In the genomic region with DNA sequence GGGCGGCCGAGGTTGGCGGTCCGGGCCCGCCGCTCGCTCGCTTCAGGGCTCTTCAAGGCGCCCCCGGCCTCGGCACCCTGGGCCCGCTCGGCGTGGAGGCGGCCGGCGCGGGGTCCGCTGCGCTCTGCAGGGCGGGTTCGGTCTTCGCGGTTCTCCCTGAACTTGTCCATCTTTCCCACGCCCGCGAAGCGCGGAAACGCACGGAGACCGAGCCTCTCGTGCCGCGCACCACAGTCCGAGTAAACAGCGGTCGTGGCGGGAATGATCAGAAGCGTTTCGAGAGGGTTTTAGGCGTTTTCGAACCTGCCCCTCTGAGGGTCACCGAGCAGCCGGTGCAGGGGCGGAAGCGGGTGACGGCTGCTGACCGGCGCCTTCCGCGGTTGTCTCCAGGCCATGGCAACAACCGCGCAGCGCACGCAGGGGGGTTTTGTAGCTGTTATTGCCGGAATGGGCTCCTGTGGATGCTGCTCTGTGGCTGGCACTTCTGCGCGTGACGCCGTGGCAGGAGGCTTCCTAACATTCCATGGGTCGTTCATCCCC, we compare ENCODE assay signal across 8 cellular contexts. TPM values are rescaled to one million over a fixed set of nuclear protein-coding genes. Genes with fewer than 3 reads are reported as not detected.
DNase-seq lines count a peak whose midpoint lies in the region; ATAC-seq and TF ChIP-seq lines count a peak whose summit lies in the region.

No MANE protein-coding gene starts in this region.

- H3K27me3 ChIP-seq in right lobe of liver (no peaks in the 10 kb centered on the region), tibial artery (no peaks in the 10 kb centered on the region)

- TF ChIP-seq POLR2A in right lobe of liver (IDR thresholded peaks at IDR 0.05), result no peak

- peak overlapping the region; percentile 70 for H3K27ac Mint-ChIP-seq in chondrocyte (ENCODE audit: unreplicated experiment)

- H3K4me1 Mint-ChIP-seq in chondrocyte (ENCODE audit: low read depth), result peaks cover 18% of the 10 kb centered on the region

- H3K4me3 ChIP-seq in right lobe of liver, result peak overlapping the region; percentile 83 to 90 (median 85)
- peak overlapping the region; percentile 83 to 88 for H3K4me3 ChIP-seq in tibial artery

- intact Hi-C loops in right lobe of liver (cut with DNase I) (no loop called here), tibial artery (cut with DNase I; ENCODE audit: low total_unique reads) (loop anchor here (10.0 kb wide), 1 partner anchor 96 kb away; no protein-coding TSS in a partner anchor)

- no peaks in the 10 kb centered on the region for H3K9me3 Mint-ChIP-seq in chondrocyte (ENCODE audit: low read depth)

- no peaks in the 10 kb centered on the region for H3K27me3 Mint-ChIP-seq in chondrocyte (ENCODE audit: low read depth)

- peak overlapping the region; percentile 61 to 100 (median 100) for H3K27ac ChIP-seq in right lobe of liver
- peak overlapping the region; percentile 100 for H3K27ac ChIP-seq in tibial artery

- 0% methylated on average over 4 of the region's 62 CpGs for WGBS in right lobe of liver (ENCODE audit: insufficient coverage, low coverage, low lambda C conversion rate, missing lambda C conversion rate)

- H3K36me3 Mint-ChIP-seq in chondrocyte (ENCODE audit: low read depth), result peaks cover 14% of the 10 kb centered on the region

- H3K4me3 Mint-ChIP-seq in chondrocyte (ENCODE audit: unreplicated experiment), result peak overlapping the region; percentile 94

- ATAC-seq in GM19455 (IDR thresholded peaks at IDR 0.05; ENCODE audit: unreplicated experiment), result peak; percentile 7
- ATAC-seq in right lobe of liver, result peak in 3 of 4 donors; percentile 1 to 2 (median 2)
- no peak for ATAC-seq in HG03520 (IDR thresholded peaks at IDR 0.05; ENCODE audit: unreplicated experiment)

- H3K36me3 ChIP-seq in right lobe of liver (peaks cover 0 to 23% (median 4%) of the 10 kb centered on the region in 4 donors), tibial artery (peaks cover 9 to 40% (median 38%) of the 10 kb centered on the region in 3 donors)

- H3K9me3 ChIP-seq in right lobe of liver (no peaks in the 10 kb centered on the region), tibial artery (no peaks in the 10 kb centered on the region)

- TF ChIP-seq CTCF in chondrocyte (IDR thresholded peaks at IDR 0.05) (no peak), right lobe of liver (IDR thresholded peaks at IDR 0.05) (no peak), tibial artery (IDR thresholded peaks at IDR 0.05) (no peak)

- DNase-seq in CD1c-positive myeloid dendritic cell (ENCODE audit: extremely low spot score) (peak; percentile 47), OCI-M1 (lab: John Stamatoyannopoulos, UW) (peak; percentile 47), chondrocyte (ENCODE audit: low spot score) (no peak), right lobe of liver (peak in 1 of 3 donors; percentile 49), tibial artery (no peak), inferior parietal cortex (ENCODE audit: extremely low spot score) (no peak)

- H3K4me1 ChIP-seq in right lobe of liver (peaks cover 0 to 25% (median 7%) of the 10 kb centered on the region in 4 donors), tibial artery (peaks cover 0 to 30% (median 17%) of the 10 kb centered on the region in 4 donors)

RNA-seq across cellular contexts. Expression of gene NARF, which starts 0.4 kb away (rescaled TPM):
- total RNA-seq in chondrocyte (56.0 to 68.9 TPM (median 64.1 TPM) in 3 replicates), right lobe of liver (10 to 100 TPM in 5 of 6 experiments, 1 to 10 TPM in 1; 9.3 to 48.6 (median 21.8) TPM)

RNA-seq across cellular contexts. Expression of gene CYBC1, which starts 8.4 kb away (rescaled TPM):
- 52.5 to 55.4 TPM (median 53.0 TPM) in 3 replicates for total RNA-seq in chondrocyte
- total RNA-seq in right lobe of liver, result 10 to 100 TPM; 29.4 to 82.4 (median 46.4) TPM

RNA-seq across cellular contexts. Expression of gene OGFOD3, which starts 40.6 kb away (rescaled TPM):
- total RNA-seq in chondrocyte (19.9 to 30.6 TPM (median 20.0 TPM) in 3 replicates), right lobe of liver (10 to 100 TPM; 13.5 to 23.4 (median 16.2) TPM)

RNA-seq across cellular contexts. Expression of gene HEXD, which starts 40.8 kb away (rescaled TPM):
- total RNA-seq in chondrocyte (10.8 to 17.7 TPM (median 11.2 TPM) in 3 replicates), right lobe of liver (10 to 100 TPM in 5 of 6 experiments, 1 to 10 TPM in 1; 9.6 to 30.4 (median 20.2) TPM)

Comparison
In these comparisons a context has a peak if more than half of its experiments do, and no peak if none do; other contexts are left out.
1. DNase-seq: peak in CD1c-positive myeloid dendritic cell (single experiment) and OCI-M1 (single experiment); none in chondrocyte (single experiment), tibial artery (0 of 2) and inferior parietal cortex (single experiment).